Comparison of ENCODE assay signal across 28 cellular contexts in the genomic region with DNA sequence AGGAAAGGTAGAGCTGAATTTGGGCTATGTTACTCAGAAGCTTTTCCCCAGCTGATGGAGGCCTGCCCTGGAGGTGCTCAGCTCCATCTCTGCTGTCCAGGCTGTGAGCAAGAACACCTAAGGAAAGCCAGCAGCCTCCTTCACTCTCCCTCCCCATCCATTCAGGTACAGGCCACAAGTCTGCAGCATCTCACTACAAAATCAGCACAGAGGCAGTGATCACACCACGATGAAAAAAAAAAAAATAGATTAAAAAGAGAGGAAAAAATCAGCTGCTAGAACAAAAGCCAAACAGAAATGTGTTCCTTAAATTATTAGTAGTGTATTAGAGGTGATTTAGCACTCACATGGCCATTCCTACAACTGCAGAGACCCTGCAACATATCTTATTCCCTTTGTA.
"Had no signal": no experiment of that assay in that cellular context is flagged by ENCODE, and none has a peak within 500 bp of the region (broad histone marks: within the 10 kb centered on the region; RNA-seq: fewer than 3 reads in every experiment).

No MANE protein-coding gene starts in this region.

- DNase-seq: activated CD4-positive, alpha-beta T cell treated with anti-CD3 and anti-CD28 coated beads, Interleukin-2, amount 10 ng/mL, durations not matched to agents 24 days and 14 days; activated CD4-positive, alpha-beta T cell treated with anti-CD3 and anti-CD28 coated beads, Interleukin-2, amount 50 U/mL, for 4 hours; activated CD8-positive, alpha-beta T cell treated with anti-CD3 and anti-CD28 coated beads for 36 hours; activated effector memory CD4-positive, alpha-beta T cell treated with anti-CD3 and anti-CD28 coated beads, Interleukin-2, amount 50 U/mL, for 16 hours; activated naive CD4-positive, alpha-beta T cell; activated naive CD4-positive, alpha-beta T cell treated with anti-CD3 and anti-CD28 coated beads, Interleukin-2, amount 50 U/mL, for 16 hours; activated naive CD8-positive, alpha-beta T cell treated with anti-CD3 and anti-CD28 coated beads for 36 hours; activated T-cell treated with anti-CD3 and anti-CD28 coated beads, Interleukin-2, amount 50 U/mL, for 1 hour; activated T-cell treated with anti-CD3 and anti-CD28 coated beads, Interleukin-2, amount 50 U/mL, for 72 hours; amniotic stem cell; aorta; brain microvascular endothelial cell; central memory CD4-positive, alpha-beta T cell; NCI-H1105 treated with DMSO at 0.1 percent for 48 hours; NCI-H1436; NCI-H1694; NCI-H1930; NCI-H345; NCI-H524 treated with DMSO at 0.1 percent for 48 hours; PC-9; Right ventricle myocardium superior; SW 1271; T-helper 1 cell; T-helper 2 cell; T-helper 9 cell; WERI-Rb-1 had no signal

- ATAC-seq: activated CD8-positive, alpha-beta T cell treated with anti-CD3 and anti-CD28 coated beads for 36 hours; activated T-cell treated with anti-CD3 and anti-CD28 coated beads, Interleukin-2, amount 50 U/mL, for 72 hours; activated T-helper 17 cell treated with anti-CD3 and anti-CD28 coated beads, Interleukin-2, amount 50 U/mL, for 72 hours; K562 had no signal

- H3K27me3 ChIP-seq: brain microvascular endothelial cell had no signal

- H3K4me1 Mint-ChIP-seq: activated CD4-positive, alpha-beta T cell treated with anti-CD3 and anti-CD28 coated beads, Interleukin-2, amount 10 ng/mL, durations not matched to agents 24 days and 14 days; activated naive CD8-positive, alpha-beta T cell treated with anti-CD3 and anti-CD28 coated beads for 36 hours; activated T-helper 17 cell treated with anti-CD3 and anti-CD28 coated beads, Interleukin-2, amount 50 U/mL, for 72 hours had no signal

- H3K4me3 Mint-ChIP-seq: activated CD4-positive, alpha-beta T cell treated with anti-CD3 and anti-CD28 coated beads, Interleukin-2, amount 10 ng/mL, durations not matched to agents 24 days and 14 days; activated CD8-positive, alpha-beta T cell treated with anti-CD3 and anti-CD28 coated beads for 36 hours; activated naive CD8-positive, alpha-beta T cell treated with anti-CD3 and anti-CD28 coated beads for 36 hours; activated T-cell treated with anti-CD3 and anti-CD28 coated beads, Interleukin-2, amount 50 U/mL, for 72 hours; activated T-helper 17 cell treated with anti-CD3 and anti-CD28 coated beads, Interleukin-2, amount 50 U/mL, for 72 hours had no signal

- H3K9me3 Mint-ChIP-seq: activated CD4-positive, alpha-beta T cell treated with anti-CD3 and anti-CD28 coated beads, Interleukin-2, amount 10 ng/mL, durations not matched to agents 24 days and 14 days; activated CD8-positive, alpha-beta T cell treated with anti-CD3 and anti-CD28 coated beads for 36 hours; activated naive CD8-positive, alpha-beta T cell treated with anti-CD3 and anti-CD28 coated beads for 36 hours; activated T-cell treated with anti-CD3 and anti-CD28 coated beads, Interleukin-2, amount 50 U/mL, for 72 hours; activated T-helper 17 cell treated with anti-CD3 and anti-CD28 coated beads, Interleukin-2, amount 50 U/mL, for 72 hours had no signal

- H3K27me3 Mint-ChIP-seq: activated CD4-positive, alpha-beta T cell treated with anti-CD3 and anti-CD28 coated beads, Interleukin-2, amount 10 ng/mL, durations not matched to agents 24 days and 14 days; activated T-helper 17 cell treated with anti-CD3 and anti-CD28 coated beads, Interleukin-2, amount 50 U/mL, for 72 hours had no signal

- H3K36me3 Mint-ChIP-seq: activated naive CD8-positive, alpha-beta T cell treated with anti-CD3 and anti-CD28 coated beads for 36 hours had no signal

- H3K27ac Mint-ChIP-seq: activated CD4-positive, alpha-beta T cell treated with anti-CD3 and anti-CD28 coated beads, Interleukin-2, amount 10 ng/mL, durations not matched to agents 24 days and 14 days; activated CD8-positive, alpha-beta T cell treated with anti-CD3 and anti-CD28 coated beads for 36 hours; activated naive CD8-positive, alpha-beta T cell treated with anti-CD3 and anti-CD28 coated beads for 36 hours; activated T-cell treated with anti-CD3 and anti-CD28 coated beads, Interleukin-2, amount 50 U/mL, for 72 hours; activated T-helper 17 cell treated with anti-CD3 and anti-CD28 coated beads, Interleukin-2, amount 50 U/mL, for 72 hours had no signal

- H3K27ac ChIP-seq: brain microvascular endothelial cell, PC-9, WERI-Rb-1 had no signal

- FAIRE-seq: K562 had no signal

- H3K36me3 ChIP-seq: brain microvascular endothelial cell, WERI-Rb-1 had no signal

- H3K4me3 ChIP-seq: K562, PC-9 had no signal
